In genomic region chr12:54006700-54007220, GRCh38 we compare ENCODE assay signal across 11 cellular contexts. TPM values are rescaled to one million over a fixed set of nuclear protein-coding genes. Genes with fewer than 3 reads are reported as not detected.
A peak's percentile ranks its signal among the peaks of the same experiment; 100 is the strongest.
DNase-seq lines count a peak whose midpoint lies in the region; ATAC-seq and TF ChIP-seq lines count a peak whose summit lies in the region.
"Had no signal": no experiment of that assay in that cellular context is flagged by ENCODE, and none has a peak within 500 bp of the region (broad histone marks: within the 10 kb centered on the region; RNA-seq: fewer than 3 reads in every experiment).

No MANE protein-coding gene starts in this region.

- peaks cover 38% of the 10 kb centered on the region for H3K4me1 Mint-ChIP-seq in activated T-cell treated with anti-CD3 and anti-CD28 coated beads, Interleukin-2, amount 50 U/mL, for 24 hours (ENCODE audit: low read depth)
- H3K4me1 Mint-ChIP-seq in immature natural killer cell = peaks cover 14 to 33% of the 10 kb centered on the region in 2 donors
- peaks cover 43% of the 10 kb centered on the region for H3K4me1 Mint-ChIP-seq in stimulated activated effector memory CD8-positive, alpha-beta T cell treated with anti-CD3 and anti-CD28 coated beads, Interleukin-12 subunit alpha, Interleukin-12 subunit beta, amount 100 ng/mL, for 72 hours

- peak overlapping the region; percentile 99 for H3K27ac ChIP-seq in Panc1 (ENCODE audit: low read length)
- H3K27ac ChIP-seq in esophagus squamous epithelium = no peak overlapping the region
- H3K27ac ChIP-seq: gastroesophageal sphincter had no signal

- no peak for DNase-seq in activated T-cell treated with anti-CD3 and anti-CD28 coated beads, Interleukin-2, amount 50 U/mL, for 24 hours
- no peak for DNase-seq in activated T-cell treated with anti-CD3 and anti-CD28 coated beads, Interleukin-2, amount 50 U/mL, for 1 hour
- no peak for DNase-seq in Panc1 (ENCODE audit: low read depth, low spot score)
- DNase-seq in immature natural killer cell = no peak
- DNase-seq in stimulated activated effector memory CD8-positive, alpha-beta T cell treated with anti-CD3 and anti-CD28 coated beads, Interleukin-12 subunit alpha, Interleukin-12 subunit beta, amount 100 ng/mL, for 72 hours (ENCODE audit: low spot score in 2 of 2) = no peak
- no peak for DNase-seq in stimulated activated naive CD4-positive, alpha-beta T cell (lab: John Stamatoyannopoulos, UW)
- no peak for DNase-seq in esophagus squamous epithelium (lab: John Stamatoyannopoulos, UW)
- DNase-seq: GF-D8 had no signal

- no peaks in the 10 kb centered on the region for H3K9me3 ChIP-seq in Panc1 (ENCODE audit: control insufficient read depth, insufficient read depth, low read depth, low read length)
- H3K9me3 ChIP-seq in esophagus squamous epithelium = no peaks in the 10 kb centered on the region
- H3K9me3 ChIP-seq: gastroesophageal sphincter had no signal

- H3K27me3 Mint-ChIP-seq in activated T-cell treated with anti-CD3 and anti-CD28 coated beads, Interleukin-2, amount 50 U/mL, for 24 hours = peaks cover 98% of the 10 kb centered on the region
- H3K27me3 Mint-ChIP-seq in immature natural killer cell (ENCODE audit: low read depth in 3 of 3) = peaks cover 52 to 78% (median 77%) of the 10 kb centered on the region in 3 donors

- H3K4me1 ChIP-seq in Panc1 (ENCODE audit: control insufficient read depth, insufficient read depth, low read length) (peaks cover 44% of the 10 kb centered on the region), esophagus squamous epithelium (peaks cover 8 to 36% (median 17%) of the 10 kb centered on the region in 3 donors)

- H3K27me3 ChIP-seq in Panc1 (ENCODE audit: control insufficient read depth, insufficient read depth, low read length) (no peaks in the 10 kb centered on the region), esophagus squamous epithelium (peaks cover 5 to 100% (median 59%) of the 10 kb centered on the region in 4 donors)

- CTCF ChIA-PET in Panc1 (lab: Charles Lee) = interaction anchor here (0.6 to 0.8 kb wide), 6 partner anchors 12 to 364 kb away, joined by 3 to 8 read pairs (median 4); partner anchors contain the start of gene HOXC10

- WGBS in esophagus squamous epithelium, 2 donors = 20 to 67% methylated on average over 6 to 9 of the region's 13 CpGs

- ATAC-seq in Panc1 = no peak
- no peak for ATAC-seq in stimulated activated effector memory CD8-positive, alpha-beta T cell treated with anti-CD3 and anti-CD28 coated beads, Interleukin-12 subunit alpha, Interleukin-12 subunit beta, amount 100 ng/mL, for 72 hours
- ATAC-seq in HG03378 (IDR thresholded peaks at IDR 0.05; ENCODE audit: unreplicated experiment) = no peak

- H3K36me3 ChIP-seq in Panc1 (ENCODE audit: control insufficient read depth, insufficient read depth, low read length) = peaks cover 3% of the 10 kb centered on the region; the same call in 1 of the 2 replicates
- H3K36me3 ChIP-seq in esophagus squamous epithelium = no peaks in the 10 kb centered on the region
- H3K36me3 ChIP-seq: gastroesophageal sphincter had no signal

- intact Hi-C loops in Panc1 (cut with micrococcal nuclease; ENCODE audit: unreplicated experiment) = loop anchor here (1.0 kb wide), 3 partner anchors 15 to 195 kb away; no protein-coding TSS in a partner anchor
- intact Hi-C loops in esophagus squamous epithelium (cut with DNase I) = loop anchor here (5.0 kb wide), 1 partner anchor 196 kb away; no protein-coding TSS in a partner anchor

- peak overlapping the region; percentile 47 to 66 for H3K4me3 ChIP-seq in Panc1 (ENCODE audit: low read depth in 2 of 2, low read length in 2 of 2)
- H3K4me3 ChIP-seq in esophagus squamous epithelium = peak overlapping the region in 2 of 4 donors; percentile 30 to 53

- POLR2A ChIA-PET in Panc1 (lab: Charles Lee) = interaction anchor here (0.6 to 0.7 kb wide), 2 partner anchors 183 to 200 kb away, joined by 3 read pairs; no protein-coding TSS in a partner anchor

- no peak overlapping the region for H3K27ac Mint-ChIP-seq in activated T-cell treated with anti-CD3 and anti-CD28 coated beads, Interleukin-2, amount 50 U/mL, for 24 hours
- H3K27ac Mint-ChIP-seq in immature natural killer cell = no peak overlapping the region
- H3K27ac Mint-ChIP-seq in stimulated activated effector memory CD8-positive, alpha-beta T cell treated with anti-CD3 and anti-CD28 coated beads, Interleukin-12 subunit alpha, Interleukin-12 subunit beta, amount 100 ng/mL, for 72 hours = no peak overlapping the region

- TF ChIP-seq POLR2A in esophagus squamous epithelium (IDR thresholded peaks at IDR 0.05) = no peak

- BruUV-seq in Panc1 (replicated peaks; lab: Mats Ljungman, UMichigan) = no TSS peak

- H3K4me3 Mint-ChIP-seq in activated T-cell treated with anti-CD3 and anti-CD28 coated beads, Interleukin-2, amount 50 U/mL, for 24 hours = peak overlapping the region; percentile 73
- peak overlapping the region; percentile 76 to 86 (median 84) for H3K4me3 Mint-ChIP-seq in immature natural killer cell
- H3K4me3 Mint-ChIP-seq in stimulated activated effector memory CD8-positive, alpha-beta T cell treated with anti-CD3 and anti-CD28 coated beads, Interleukin-12 subunit alpha, Interleukin-12 subunit beta, amount 100 ng/mL, for 72 hours = peak overlapping the region; percentile 75

- no peaks in the 10 kb centered on the region for H3K36me3 Mint-ChIP-seq in activated T-cell treated with anti-CD3 and anti-CD28 coated beads, Interleukin-2, amount 50 U/mL, for 24 hours (ENCODE audit: low read depth)
- H3K36me3 Mint-ChIP-seq in immature natural killer cell = no peaks in the 10 kb centered on the region
- H3K36me3 Mint-ChIP-seq in stimulated activated effector memory CD8-positive, alpha-beta T cell treated with anti-CD3 and anti-CD28 coated beads, Interleukin-12 subunit alpha, Interleukin-12 subunit beta, amount 100 ng/mL, for 72 hours = no peaks in the 10 kb centered on the region

- in situ Hi-C loops in Panc1 (cut with HindIII; ENCODE audit: low pct_unique_long_range_greater_than_20kb, low sequenced_read_pairs) = no loop called here

- no peak for TF ChIP-seq CTCF in Panc1 (IDR thresholded peaks at IDR 0.05)
- TF ChIP-seq CTCF in esophagus squamous epithelium (IDR thresholded peaks at IDR 0.05) = no peak

- no peaks in the 10 kb centered on the region for H3K9me3 Mint-ChIP-seq in activated T-cell treated with anti-CD3 and anti-CD28 coated beads, Interleukin-2, amount 50 U/mL, for 24 hours
- peaks cover 0 to 6% (median 0%) of the 10 kb centered on the region in 6 donors for H3K9me3 Mint-ChIP-seq in immature natural killer cell
- H3K9me3 Mint-ChIP-seq in stimulated activated effector memory CD8-positive, alpha-beta T cell treated with anti-CD3 and anti-CD28 coated beads, Interleukin-12 subunit alpha, Interleukin-12 subunit beta, amount 100 ng/mL, for 72 hours = no peaks in the 10 kb centered on the region

RNA-seq across cellular contexts. Expression of gene HOXC8, which starts 2.0 kb away (rescaled TPM):
- 15.3 TPM for total RNA-seq in Panc1 (2021; ENCODE audit: unreplicated experiment)
- polyA plus RNA-seq in Panc1 (2012; ENCODE audit: insufficient read length) = 9.5 TPM
- not detected for polyA plus RNA-seq in immature natural killer cell
- total RNA-seq in esophagus squamous epithelium = under 1 TPM in 1 of 4 donors, not detected in 3; 0.70 TPM
- total RNA-seq: H1 had no signal
- polyA plus RNA-seq: H1 had no signal

RNA-seq across cellular contexts. Expression of gene HOXC9, which starts 6.8 kb away (rescaled TPM):
- total RNA-seq in Panc1 (2021; ENCODE audit: unreplicated experiment) = 37.2 TPM
- 41.2 TPM for polyA plus RNA-seq in Panc1 (2012; ENCODE audit: insufficient read length)
- not detected for polyA plus RNA-seq in immature natural killer cell
- total RNA-seq in esophagus squamous epithelium = 1 to 10 TPM in 1 of 4 donors, not detected in 3; 1.5 TPM
- total RNA-seq: gastroesophageal sphincter, H1 had no signal
- polyA plus RNA-seq: H1 had no signal

RNA-seq across cellular contexts. Expression of gene HOXC6, which starts 21.5 kb away (rescaled TPM):
- 52.2 TPM for total RNA-seq in Panc1 (2021; ENCODE audit: unreplicated experiment)
- 46.1 TPM for polyA plus RNA-seq in Panc1 (2012; ENCODE audit: insufficient read length)
- not detected for polyA plus RNA-seq in immature natural killer cell
- total RNA-seq in esophagus squamous epithelium = 1 to 10 TPM in 1 of 4 donors, under 1 TPM in 2, not detected in 1; 0.21 to 1.1 (median 0.30) TPM
- total RNA-seq: H1 had no signal
- polyA plus RNA-seq: H1 had no signal

RNA-seq across cellular contexts. Expression of gene HOXC10, which starts 21.8 kb away (rescaled TPM):
- 154 TPM for total RNA-seq in Panc1 (2021; ENCODE audit: unreplicated experiment)
- 178 TPM for polyA plus RNA-seq in Panc1 (2012; ENCODE audit: insufficient read length)
- not detected for polyA plus RNA-seq in immature natural killer cell
- 1 to 10 TPM in 1 of 4 donors, under 1 TPM in 1, not detected in 2; 0.31 to 1.3 TPM for total RNA-seq in esophagus squamous epithelium
- total RNA-seq: gastroesophageal sphincter, H1 had no signal
- polyA plus RNA-seq: H1 had no signal

RNA-seq across cellular contexts. Expression of gene HOXC5, which starts 26.1 kb away (rescaled TPM):
- total RNA-seq in Panc1 (2021; ENCODE audit: unreplicated experiment) (5.0 TPM), esophagus squamous epithelium (1 to 10 TPM in 1 of 4 donors, under 1 TPM in 1, not detected in 2; 0.31 to 1.1 TPM)
- 0.76 TPM for polyA plus RNA-seq in Panc1 (2012; ENCODE audit: insufficient read length)
- not detected for polyA plus RNA-seq in immature natural killer cell
- total RNA-seq: H1 had no signal
- polyA plus RNA-seq: H1 had no signal

Comparison
In these comparisons a context has a peak if more than half of its experiments do, and no peak if none do; other contexts are left out.
1. RNA of gene HOXC9, which starts 6.8 kb away (total RNA-seq): 37.2 TPM in Panc1 (single experiment); 1.5 TPM in esophagus squamous epithelium; every median in the first group is over 10 times any median in the second.
2. RNA of gene HOXC6, which starts 21.5 kb away (total RNA-seq): 52.2 TPM in Panc1 (single experiment); 0.21 to 1.1 TPM in esophagus squamous epithelium; every median in the first group is over 10 times any median in the second.
3. Peak in every context shown above with its lines, with median percentiles within 50 percentile points of each other: H3K4me3 Mint-ChIP-seq.